In genomic region chr5:98527846-98528245, GRCh38 we compare ENCODE assay signal across 22 cellular contexts.
DNase-seq lines count a peak whose midpoint lies in the region; ATAC-seq and TF ChIP-seq lines count a peak whose summit lies in the region.
"Had no signal": no experiment of that assay in that cellular context is flagged by ENCODE, and none has a peak within 500 bp of the region (broad histone marks: within the 10 kb centered on the region; RNA-seq: fewer than 3 reads in every experiment).

No MANE protein-coding gene starts in this region.

- no peaks in the 10 kb centered on the region for H3K27me3 Mint-ChIP-seq in MCF 10A (ENCODE audit: insufficient read depth, unreplicated experiment)
- H3K27me3 Mint-ChIP-seq: CD4-positive, CD25-positive, alpha-beta regulatory T cell had no signal

- H3K9me3 Mint-ChIP-seq in MCF 10A (ENCODE audit: unreplicated experiment): no peaks in the 10 kb centered on the region

- no peaks in the 10 kb centered on the region for H3K36me3 ChIP-seq in neuronal stem cell (replicated peaks in 1 of 2; ENCODE audit: control insufficient read depth in 2 of 2, insufficient read depth in 2 of 2, low read length in 2 of 2)
- H3K36me3 ChIP-seq: BE2C, BLaER1 had no signal

- intact Hi-C loops in left colon (cut with DNase I, micrococcal nuclease) (no loop called here), MCF 10A (cut with micrococcal nuclease) (no loop called here)

- BruUV-seq in MCF 10A (replicated peaks; lab: Mats Ljungman, UMichigan): no TSS peak

- no peak overlapping the region for H3K4ac ChIP-seq in neuronal stem cell (ENCODE audit: low read length)

- H3K27ac Mint-ChIP-seq in MCF 10A (ENCODE audit: low read depth, unreplicated experiment): no peak overlapping the region
- H3K27ac Mint-ChIP-seq: CD14-positive monocyte; CD4-positive, alpha-beta memory T cell; CD4-positive, CD25-positive, alpha-beta regulatory T cell; CD8-positive, alpha-beta memory T cell had no signal

- no peak overlapping the region for H3K4me3 ChIP-seq in neuronal stem cell (ENCODE audit: low read length in 2 of 2)
- H3K4me3 ChIP-seq: BLaER1, GM12878 had no signal

- CTCF ChIA-PET in MCF 10A (lab: Yijun Ruan, JAX): interaction anchor here (0.6 kb wide), 1 partner anchor 274 kb away, joined by 3 read pairs; no protein-coding TSS in a partner anchor

- no peak overlapping the region for H3K23ac ChIP-seq in neuronal stem cell (ENCODE audit: low read depth, low read length, poor library complexity)

- H2BK12ac ChIP-seq in neuronal stem cell (ENCODE audit: low read length): no peak overlapping the region

- no peaks in the 10 kb centered on the region for H3K9me3 ChIP-seq in neuronal stem cell (replicated peaks in 1 of 2; ENCODE audit: control insufficient read depth in 2 of 2, insufficient read depth in 1 of 2, low read depth in 1 of 2, low read length in 2 of 2)
- H3K9me3 ChIP-seq: BE2C, BLaER1 had no signal

- H2AK5ac ChIP-seq in neuronal stem cell (ENCODE audit: low read depth, low read length): no peak overlapping the region

- POLR2A ChIA-PET in MCF 10A (lab: Yijun Ruan, JAX): interaction anchor here (0.6 kb wide), 1 partner anchor 625 kb away, joined by 3 read pairs; no protein-coding TSS in a partner anchor

- no peak overlapping the region for H4K8ac ChIP-seq in neuronal stem cell (ENCODE audit: low read depth, low read length)

- no peaks in the 10 kb centered on the region for H3K27me3 ChIP-seq in neuronal stem cell (ENCODE audit: control insufficient read depth in 3 of 3, insufficient read depth in 3 of 3, low read depth in 1 of 3, low read length in 3 of 3)
- H3K27me3 ChIP-seq: BE2C, BLaER1 had no signal

- ATAC-seq in left colon: peak; percentile 31
- ATAC-seq: GM12878 had no signal

- no peaks in the 10 kb centered on the region for H3K36me3 Mint-ChIP-seq in MCF 10A (ENCODE audit: insufficient read depth, unreplicated experiment)
- H3K36me3 Mint-ChIP-seq: CD14-positive monocyte; CD4-positive, alpha-beta memory T cell; CD4-positive, CD25-positive, alpha-beta regulatory T cell; CD8-positive, alpha-beta memory T cell had no signal

- H2BK15ac ChIP-seq in neuronal stem cell (ENCODE audit: low read length): no peak overlapping the region

- H4K91ac ChIP-seq in neuronal stem cell (ENCODE audit: low read depth, low read length, poor library complexity): no peak overlapping the region

- no peaks in the 10 kb centered on the region for H3K79me1 ChIP-seq in neuronal stem cell (ENCODE audit: low read depth, low read length)

- no peaks in the 10 kb centered on the region for H3K4me1 Mint-ChIP-seq in MCF 10A (ENCODE audit: insufficient read depth, unreplicated experiment)
- H3K4me1 Mint-ChIP-seq: CD14-positive monocyte; CD4-positive, alpha-beta memory T cell; CD4-positive, CD25-positive, alpha-beta regulatory T cell; CD8-positive, alpha-beta memory T cell had no signal

- H2BK120ac ChIP-seq in neuronal stem cell (ENCODE audit: low read depth, low read length): no peak overlapping the region

- no peak overlapping the region for H3K27ac ChIP-seq in neuronal stem cell (replicated peaks; ENCODE audit: low read length)
- H3K27ac ChIP-seq: BLaER1 had no signal

- H2BK5ac ChIP-seq in neuronal stem cell (ENCODE audit: low read length): no peak overlapping the region

- no peak for TF ChIP-seq CTCF in MCF 10A (IDR thresholded peaks at IDR 0.05; ENCODE audit: unreplicated experiment)

- no peak overlapping the region for H3K14ac ChIP-seq in neuronal stem cell (ENCODE audit: low read length)

- no peak overlapping the region for H3K4me3 Mint-ChIP-seq in MCF 10A (ENCODE audit: unreplicated experiment)
- H3K4me3 Mint-ChIP-seq: CD14-positive monocyte; CD4-positive, alpha-beta memory T cell; CD4-positive, CD25-positive, alpha-beta regulatory T cell; CD8-positive, alpha-beta memory T cell had no signal

- H3K4me1 ChIP-seq in neuronal stem cell (ENCODE audit: control insufficient read depth in 2 of 2, insufficient read depth in 1 of 2, low read depth in 1 of 2, low read length in 2 of 2): peaks cover 4% of the 10 kb centered on the region in 2 donors
- H3K4me1 ChIP-seq: BE2C, BLaER1 had no signal

- H2AFZ ChIP-seq in neuronal stem cell (ENCODE audit: low read length): peak overlapping the region; percentile 9

- H3K18ac ChIP-seq in neuronal stem cell (ENCODE audit: low read length): no peak overlapping the region

- no peak overlapping the region for H3K4me2 ChIP-seq in neuronal stem cell (ENCODE audit: insufficient read depth, low read length, poor library complexity, severe bottlenecking)
- H3K4me2 ChIP-seq: BLaER1 had no signal

- H3K9ac ChIP-seq in neuronal stem cell (ENCODE audit: low read depth, low read length, poor library complexity): no peak overlapping the region
- H3K9ac ChIP-seq: BLaER1 had no signal

- DNase-seq in left colon (no peak), neuronal stem cell (ENCODE audit: low spot score) (no peak), MCF 10A (ENCODE audit: unreplicated experiment) (no peak), midbrain (lab: John Stamatoyannopoulos, UW) (no peak), HCEC 1CT (no peak)
- DNase-seq: 8988T; ACHN; BE2C; C1 segment of cervical spinal cord; CD4-positive, alpha-beta memory T cell; CD4-positive, CD25-positive, alpha-beta regulatory T cell; CD8-positive, alpha-beta memory T cell; COR-L47; DMS 273 treated with DMSO at 0.1 percent for 48 hours; DMS153; DMS79; DND-41; EL; GDM1 had no signal
